Comparison of ENCODE assay signal across 16 cellular contexts in genomic region chr6:32045811-32046449, GRCh38. TPM values are rescaled to one million over a fixed set of nuclear protein-coding genes. Genes with fewer than 3 reads are reported as not detected.
A peak's percentile ranks its signal among the peaks of the same experiment; 100 is the strongest.
DNase-seq lines count a peak whose midpoint lies in the region; ATAC-seq, FAIRE-seq and TF ChIP-seq lines count a peak whose summit lies in the region.
"Had no signal": no experiment of that assay in that cellular context is flagged by ENCODE, and none has a peak within 500 bp of the region (broad histone marks: within the 10 kb centered on the region; RNA-seq: fewer than 3 reads in every experiment).

No MANE protein-coding gene starts in this region.

- DNase-seq in PC-3 (no peak), H1 (ENCODE audit: low read depth in 1 of 2, low spot score in 2 of 2) (no peak), lower lobe of right lung (no peak), T-cell (no peak), brain microvascular endothelial cell (no peak), NCI-H524 treated with DMSO at 0.1 percent for 48 hours (lab: John Stamatoyannopoulos, UW) (no peak)
- DNase-seq: activated CD4-positive, alpha-beta memory T cell treated with anti-CD3 and anti-CD28 coated beads, Interleukin-2, amount 10 ng/mL, durations not matched to agents 7 days and 5 days; activated gamma-delta T cell; NCI-H1417 treated with DMSO at 0.1 percent for 48 hours; NCI-H526 treated with DMSO at 0.1 percent for 48 hours; stimulated activated CD4-positive, alpha-beta T cell treated with anti-CD3 and anti-CD28 coated beads, Interleukin-1b, Interleukin-23, amount 100 ng/mL, for 48 hours had no signal

- H3K4me1 Mint-ChIP-seq in T-cell = peaks cover 5 to 7% (median 6%) of the 10 kb centered on the region in 3 donors
- H3K4me1 Mint-ChIP-seq: activated CD4-positive, alpha-beta memory T cell treated with anti-CD3 and anti-CD28 coated beads, Interleukin-2, amount 10 ng/mL, durations not matched to agents 7 days and 5 days had no signal

- H3K4me3 ChIP-seq in PC-3 (ENCODE audit: low read length) (no peak overlapping the region), H1 (ENCODE audit: extremely low read depth in 1 of 4, insufficient read depth in 2 of 4, low read depth in 3 of 4, low read length in 4 of 4) (no peak overlapping the region), lower lobe of right lung (no peak overlapping the region), subcutaneous abdominal adipose tissue (ENCODE audit: low read depth in 1 of 5, low read length in 5 of 5) (peak overlapping the region in 1 of 5 donors; percentile 8), brain microvascular endothelial cell (ENCODE audit: low read depth, low read length) (no peak overlapping the region)
- H3K4me3 ChIP-seq: cardiac muscle cell had no signal

- no TSS peak for BruUV-seq in PC-3 (replicated peaks; lab: Mats Ljungman, UMichigan)

- H4K20me1 ChIP-seq in PC-3 (ENCODE audit: low read length) = no peaks in the 10 kb centered on the region
- H4K20me1 ChIP-seq in H1 (replicated peaks in 1 of 2; ENCODE audit: control insufficient read depth in 1 of 2, insufficient read depth in 2 of 2, low read length in 2 of 2) = no peaks in the 10 kb centered on the region

- H2BK15ac ChIP-seq in H1 (ENCODE audit: low read length) = no peak overlapping the region

- no peak for TF ChIP-seq EP300 in H1 (IDR thresholded peaks at IDR 0.05; ENCODE audit: borderline replicate concordance in 1 of 2, low read depth in 2 of 2, low read length in 2 of 2)

- H4K8ac ChIP-seq in H1 (ENCODE audit: extremely low read depth, insufficient read depth, low read length) = no peak overlapping the region; the same call in 1 of the 2 replicates

- H3F3A ChIP-seq in PC-3 (ENCODE audit: low read length, unreplicated experiment) = no peaks in the 10 kb centered on the region

- 90% methylated on average over 22 of the region's 22 CpGs; no CpG with 5 or more reads in 1 of the 2 experiments for WGBS in H1 (ENCODE audit: extremely low coverage in 1 of 2, insufficient coverage in 1 of 2, insufficient read length in 1 of 2, insufficient replicate concordance in 2 of 2, low coverage in 1 of 2, low lambda C conversion rate in 2 of 2, missing lambda C conversion rate in 1 of 2), 2 experiments

- TF ChIP-seq RAD21 in H1 (IDR thresholded peaks at IDR 0.05 in 1 of 2, conservative IDR thresholded peaks at IDR 0.05 in 1 of 2; ENCODE audit: low read depth in 2 of 2, low read length in 2 of 2) = no peak

- no peak overlapping the region for H3K14ac ChIP-seq in H1 (ENCODE audit: insufficient read length)

- no peaks in the 10 kb centered on the region for H3K79me1 ChIP-seq in H1 (ENCODE audit: low read depth, low read length)

- H3K27ac ChIP-seq in PC-3 (ENCODE audit: low read length) (peak overlapping the region; percentile 49; the same call in 1 of the 2 replicates), H1 (ENCODE audit: low read depth, low read length) (peak overlapping the region; percentile 61; the same call in 1 of the 2 replicates), lower lobe of right lung (peak overlapping the region; percentile 64), subcutaneous abdominal adipose tissue (ENCODE audit: low read depth, low read length) (peak overlapping the region; percentile 85), brain microvascular endothelial cell (no peak overlapping the region)
- H3K27ac ChIP-seq: cardiac muscle cell, parathyroid adenoma had no signal

- H3K27me3 ChIP-seq in PC-3 (ENCODE audit: low read length) (no peaks in the 10 kb centered on the region), H1 (replicated peaks in 1 of 4; ENCODE audit: control insufficient read depth in 3 of 4, extremely low read depth in 1 of 4, insufficient read depth in 3 of 4, low read length in 3 of 4) (no peaks in the 10 kb centered on the region), lower lobe of right lung (ENCODE audit: low read depth) (no peaks in the 10 kb centered on the region), subcutaneous abdominal adipose tissue (ENCODE audit: control insufficient read depth in 5 of 5, insufficient read depth in 4 of 5, low read length in 5 of 5) (peaks cover 3 to 18% (median 7%) of the 10 kb centered on the region in 5 donors), brain microvascular endothelial cell (replicated peaks) (no peaks in the 10 kb centered on the region)
- H3K27me3 ChIP-seq: BE2C, cardiac muscle cell had no signal

- H4K5ac ChIP-seq in H1 (ENCODE audit: insufficient read length, low read depth, low read length) = no peak overlapping the region

- H2AK5ac ChIP-seq in H1 (ENCODE audit: low read depth, low read length) = no peak overlapping the region

- H3K4ac ChIP-seq in H1 (replicated peaks; ENCODE audit: insufficient read length, low read depth, low read length) = no peak overlapping the region

- TF ChIP-seq CTCF in PC-3 (conservative IDR thresholded peaks at IDR 0.05; ENCODE audit: low read depth, low read length) (no peak), H1 (IDR thresholded peaks at IDR 0.05; ENCODE audit: control extremely low read depth in 1 of 3, insufficient read depth in 1 of 3, low read depth in 1 of 3, low read length in 3 of 3) (no peak), lower lobe of right lung (IDR thresholded peaks at IDR 0.05) (no peak), brain microvascular endothelial cell (IDR thresholded peaks at IDR 0.05; ENCODE audit: low read depth, low read length, missing control alignments) (no peak)

- no peak overlapping the region for H3K4me2 ChIP-seq in PC-3 (ENCODE audit: low read length)
- H3K4me2 ChIP-seq in H1 (ENCODE audit: insufficient read depth in 1 of 2, low read depth in 2 of 2, low read length in 2 of 2) = no peak overlapping the region

- ATAC-seq in PC-3 = no peak
- ATAC-seq in lower lobe of right lung = no peak
- ATAC-seq in T-cell (replicated peaks in 1 of 4) = no peak
- no peak for ATAC-seq in GM19463 (IDR thresholded peaks at IDR 0.05; ENCODE audit: unreplicated experiment)

- H3K9me2 ChIP-seq in PC-3 (replicated peaks; ENCODE audit: low read length) = no peaks in the 10 kb centered on the region

- no peaks in the 10 kb centered on the region for H3K36me3 ChIP-seq in PC-3 (ENCODE audit: low read depth, low read length)
- no peaks in the 10 kb centered on the region for H3K36me3 ChIP-seq in H1 (ENCODE audit: control insufficient read depth in 2 of 4, insufficient read depth in 4 of 4, low read length in 3 of 4)
- peaks cover 37% of the 10 kb centered on the region for H3K36me3 ChIP-seq in lower lobe of right lung
- H3K36me3 ChIP-seq in subcutaneous abdominal adipose tissue (ENCODE audit: control insufficient read depth in 5 of 5, insufficient read depth in 5 of 5, low read length in 5 of 5) = peaks cover 0 to 24% (median 2%) of the 10 kb centered on the region in 5 donors
- H3K36me3 ChIP-seq in brain microvascular endothelial cell (replicated peaks) = no peaks in the 10 kb centered on the region
- H3K36me3 ChIP-seq: BE2C, cardiac muscle cell had no signal

- CTCF ChIA-PET in PC-3 (lab: Charles Lee) = no interaction called here
- CTCF ChIA-PET in H1 (lab: Charles Lee; ENCODE audit: partially characterized antibody) = interaction anchor here (1.1 to 4.9 kb wide), 14 partner anchors 8 to 273 kb away, joined by 3 to 38 read pairs (median 12); partner anchors contain the start of genes CYP21A2 and DXO
- CTCF ChIA-PET in T-cell (lab: Charles Lee) = interaction anchor here in 1 of 2 donors (0.5 kb wide), 1 partner anchor 116 kb away, joined by 5 read pairs; no protein-coding TSS in a partner anchor

- in situ Hi-C loops in brain microvascular endothelial cell (cut with HindIII; ENCODE audit: low pct_ligation_motif_present, low sequenced_read_pairs) = no loop called here

- no peaks in the 10 kb centered on the region for H3K23me2 ChIP-seq in H1 (ENCODE audit: low read depth, low read length)

- no peak overlapping the region for H3K23ac ChIP-seq in H1 (ENCODE audit: insufficient read length)

- H3K79me2 ChIP-seq in PC-3 (ENCODE audit: low read length) = no peaks in the 10 kb centered on the region
- no peaks in the 10 kb centered on the region for H3K79me2 ChIP-seq in H1 (ENCODE audit: control insufficient read depth in 1 of 2, insufficient read depth in 2 of 2, low read length in 2 of 2)
- H3K79me2 ChIP-seq: parathyroid adenoma had no signal

- no peaks in the 10 kb centered on the region for H3K9me3 ChIP-seq in PC-3 (ENCODE audit: low read length)
- H3K9me3 ChIP-seq in H1 (ENCODE audit: insufficient read depth in 2 of 2, low read depth in 1 of 2, low read length in 1 of 2) = no peaks in the 10 kb centered on the region
- H3K9me3 ChIP-seq in lower lobe of right lung = no peaks in the 10 kb centered on the region
- peaks cover 0 to 4% (median 0%) of the 10 kb centered on the region in 5 donors for H3K9me3 ChIP-seq in subcutaneous abdominal adipose tissue (ENCODE audit: control insufficient read depth in 5 of 5, low read length in 5 of 5)
- H3K9me3 ChIP-seq: BE2C had no signal

- no peak for FAIRE-seq in H1 (lab: Jason Lieb, UNC)

- no peak overlapping the region for H2BK12ac ChIP-seq in H1 (ENCODE audit: low read depth, low read length)

- POLR2A ChIA-PET in PC-3 (lab: Charles Lee; ENCODE audit: unreplicated experiment) = no interaction called here
- POLR2A ChIA-PET in H1 (lab: Charles Lee; ENCODE audit: partially characterized antibody) = interaction anchor here (1.2 to 3.1 kb wide), 4 partner anchors 12 to 74 kb away, joined by 3 to 14 read pairs (median 4); partner anchors contain the start of gene DXO
- POLR2A ChIA-PET in T-cell (lab: Charles Lee) = no interaction called here

- H3K9me3 Mint-ChIP-seq in T-cell = no peaks in the 10 kb centered on the region
- H3K9me3 Mint-ChIP-seq: activated CD4-positive, alpha-beta memory T cell treated with anti-CD3 and anti-CD28 coated beads, Interleukin-2, amount 10 ng/mL, durations not matched to agents 7 days and 5 days had no signal

- no peak overlapping the region for H3K27ac Mint-ChIP-seq in T-cell
- H3K27ac Mint-ChIP-seq: activated CD4-positive, alpha-beta memory T cell treated with anti-CD3 and anti-CD28 coated beads, Interleukin-2, amount 10 ng/mL, durations not matched to agents 7 days and 5 days had no signal

- peak overlapping the region; percentile 78 for H3K18ac ChIP-seq in H1 (ENCODE audit: extremely low read depth, low read length)

- no peak overlapping the region for H2AFZ ChIP-seq in PC-3 (ENCODE audit: low read length)
- H2AFZ ChIP-seq in H1 (ENCODE audit: low read length) = no peak overlapping the region
- H2AFZ ChIP-seq: parathyroid adenoma had no signal

- no peak overlapping the region for H4K91ac ChIP-seq in H1 (replicated peaks; ENCODE audit: insufficient read length, low read length)

- H3K27me3 Mint-ChIP-seq in T-cell = no peaks in the 10 kb centered on the region

- intact Hi-C loops in PC-3 (cut with micrococcal nuclease) = no loop called here
- intact Hi-C loops in lower lobe of right lung (cut with DNase I) = no loop called here

- no peak overlapping the region for H2BK20ac ChIP-seq in H1 (ENCODE audit: low read length)

- no peak overlapping the region for H3K56ac ChIP-seq in H1 (replicated peaks; ENCODE audit: insufficient read length, low read depth, low read length)

- TF ChIP-seq POLR2A in H1 (IDR thresholded peaks at IDR 0.05; ENCODE audit: control extremely low read depth in 1 of 2, low read depth in 2 of 2, low read length in 2 of 2) = no peak

- H2BK5ac ChIP-seq in H1 (ENCODE audit: low read depth, low read length) = peak overlapping the region; percentile 52; the same call in 1 of the 2 replicates

- H3K4me3 Mint-ChIP-seq in T-cell = no peak overlapping the region
- H3K4me3 Mint-ChIP-seq: activated CD4-positive, alpha-beta memory T cell treated with anti-CD3 and anti-CD28 coated beads, Interleukin-2, amount 10 ng/mL, durations not matched to agents 7 days and 5 days had no signal

- H3K36me3 Mint-ChIP-seq in T-cell = no peaks in the 10 kb centered on the region

- H3K4me1 ChIP-seq in PC-3 (ENCODE audit: insufficient read depth, low read length) (peaks cover 20% of the 10 kb centered on the region), H1 (replicated peaks in 1 of 4; ENCODE audit: control insufficient read depth in 3 of 4, insufficient read depth in 4 of 4, low read length in 3 of 4) (peaks cover 0 to 7% (median 4%) of the 10 kb centered on the region in 4 experiments; a peak in 4 of 7 replicates), lower lobe of right lung (peaks cover 13% of the 10 kb centered on the region), subcutaneous abdominal adipose tissue (ENCODE audit: control insufficient read depth in 5 of 5, insufficient read depth in 5 of 5, low read length in 5 of 5) (peaks cover 6 to 30% (median 27%) of the 10 kb centered on the region in 5 donors)
- H3K4me1 ChIP-seq: BE2C, parathyroid adenoma had no signal

- H3K9ac ChIP-seq in PC-3 (ENCODE audit: low read length) = no peak overlapping the region
- no peak overlapping the region for H3K9ac ChIP-seq in H1 (replicated peaks in 1 of 4; ENCODE audit: extremely low read depth in 1 of 4, low read depth in 3 of 4, low read length in 3 of 4)
- H3K9ac ChIP-seq in subcutaneous abdominal adipose tissue (ENCODE audit: low read length in 5 of 5) = no peak overlapping the region
- H3K9ac ChIP-seq: parathyroid adenoma had no signal

- no peak overlapping the region for H2BK120ac ChIP-seq in H1 (replicated peaks; ENCODE audit: low read depth, low read length)

RNA-seq across cellular contexts. Expression of gene CYP21A2, which starts 7.7 kb away (rescaled TPM):
- total RNA-seq in PC-3 (2014; rRNA removed) = not detected in 2 replicates
- total RNA-seq in H1 (2021; fragmentation: NEBNext Ultra II Directional; extraction: Animal tissue kit (Norgen Biotek cat#: 25700)) = 0.22 and 0.40 TPM in 2 replicates
- polyA plus RNA-seq in H1 (2011; rRNA removed) = 0.14 and 0.23 TPM in 2 replicates
- polyA plus RNA-seq in H1 (2011; cell fraction: cytosol; rRNA removed) = 0.21 TPM
- 0.71 TPM for polyA plus RNA-seq in H1 (2011; cell fraction: nucleus; rRNA removed)
- polyA plus RNA-seq in H1 (2012, experiment 1 of 2) = 0.32 to 0.62 TPM (median 0.36 TPM) in 3 of 4 replicates, not detected in the other
- polyA plus RNA-seq in H1 (2012, experiment 2 of 2) = 0.30 TPM
- 0.14 TPM for polyA plus RNA-seq in H1 (2013, experiment 1 of 2)
- polyA plus RNA-seq in H1 (2013, experiment 2 of 2) = 0.11 TPM
- 0.16 TPM in 1 of 2 replicates, not detected in the other for polyA minus RNA-seq in H1 (2011; rRNA and poly(A)+ RNA removed)
- polyA minus RNA-seq in H1 (2011; cell fraction: cytosol; rRNA and poly(A)+ RNA removed) = not detected
- polyA minus RNA-seq in H1 (2011; cell fraction: nucleus; rRNA and poly(A)+ RNA removed) = 0.90 TPM
- total RNA-seq in lower lobe of right lung = 1.1 TPM
- 1 to 10 TPM in 3 of 5 donors, under 1 TPM in 2; 0.43 to 2.2 (median 1.6) TPM for total RNA-seq in T-cell

RNA-seq across cellular contexts. Expression of gene C4B, which starts 31.3 kb away (rescaled TPM):
- 0.52 and 2.6 TPM in 2 replicates for total RNA-seq in PC-3 (2014; rRNA removed)
- 1.5 and 3.5 TPM in 2 replicates for total RNA-seq in H1 (2021; fragmentation: NEBNext Ultra II Directional; extraction: Animal tissue kit (Norgen Biotek cat#: 25700))
- 0.74 and 1.7 TPM in 2 replicates for polyA plus RNA-seq in H1 (2011; rRNA removed)
- polyA plus RNA-seq in H1 (2011; cell fraction: cytosol; rRNA removed) = 1.7 TPM
- polyA plus RNA-seq in H1 (2011; cell fraction: nucleus; rRNA removed) = 12.7 TPM
- 1.9 to 2.6 TPM (median 2.0 TPM) in 4 replicates for polyA plus RNA-seq in H1 (2012, experiment 1 of 2)
- polyA plus RNA-seq in H1 (2012, experiment 2 of 2) = 0.77 TPM
- polyA plus RNA-seq in H1 (2013, experiment 1 of 2) = 0.45 TPM
- 0.57 TPM for polyA plus RNA-seq in H1 (2013, experiment 2 of 2)
- 1.8 and 4.2 TPM in 2 replicates for polyA minus RNA-seq in H1 (2011; rRNA and poly(A)+ RNA removed)
- polyA minus RNA-seq in H1 (2011; cell fraction: cytosol; rRNA and poly(A)+ RNA removed) = 2.4 TPM
- polyA minus RNA-seq in H1 (2011; cell fraction: nucleus; rRNA and poly(A)+ RNA removed) = 9.8 TPM
- total RNA-seq in lower lobe of right lung = 162 TPM
- total RNA-seq in T-cell = 1 to 10 TPM; 5.5 to 8.4 (median 7.5) TPM

Comparison
In these comparisons a context has a peak if more than half of its experiments do, and no peak if none do; other contexts are left out.
1. RNA of gene C4B, which starts 31.3 kb away (total RNA-seq): 162 TPM in lower lobe of right lung (single experiment); 5.5 to 8.4 TPM in T-cell, 1.5 to 3.5 TPM in H1 and 0.52 to 2.6 TPM in PC-3; every median in the first group is over 10 times any median in the second.